Comparison of ENCODE assay signal across 32 cellular contexts in genomic region chr2:18286897-18287296, GRCh38.
"Had no signal": no experiment of that assay in that cellular context is flagged by ENCODE, and none has a peak within 500 bp of the region (broad histone marks: within the 10 kb centered on the region; RNA-seq: fewer than 3 reads in every experiment).

No MANE protein-coding gene starts in this region.

- ATAC-seq: activated CD8-positive, alpha-beta T cell treated with anti-CD3 and anti-CD28 coated beads for 36 hours; activated naive CD4-positive, alpha-beta T cell treated with anti-CD3 and anti-CD28 coated beads, Interleukin-2, amount 50 U/mL, for 72 hours; activated T-cell treated with anti-CD3 and anti-CD28 coated beads, Interleukin-2, amount 50 U/mL, for 4 hours; activated T-cell treated with anti-CD3 and anti-CD28 coated beads, Interleukin-2, amount 50 U/mL, for 72 hours; activated T-helper 17 cell treated with anti-CD3 and anti-CD28 coated beads, Interleukin-2, amount 50 U/mL, for 72 hours; body of pancreas had no signal

- H3K36me3 ChIP-seq: adrenal gland, brain microvascular endothelial cell, breast epithelium had no signal

- H3K27ac ChIP-seq: adrenal gland, body of pancreas, brain microvascular endothelial cell, breast epithelium, VCaP had no signal

- H3K4me1 ChIP-seq: adrenal gland, body of pancreas, breast epithelium had no signal

- DNase-seq: activated B cell treated with CpG ODN at 0.5 μM for 24 hours; activated CD4-positive, alpha-beta memory T cell treated with anti-CD3 and anti-CD28 coated beads for 36 hours; activated CD4-positive, alpha-beta T cell treated with anti-CD3 and anti-CD28 coated beads for 4 hours; activated CD4-positive, alpha-beta T cell treated with anti-CD3 and anti-CD28 coated beads, Interleukin-2, amount 10 ng/mL, durations not matched to agents 24 days and 14 days; activated CD4-positive, alpha-beta T cell treated with anti-CD3 and anti-CD28 coated beads, Interleukin-2, amount 50 U/mL, for 1 hour; activated CD4-positive, alpha-beta T cell treated with anti-CD3 and anti-CD28 coated beads, Interleukin-2, amount 50 U/mL, for 4 hours; activated CD4-positive, CD25-positive, alpha-beta regulatory T cell treated with anti-CD3 and anti-CD28 coated beads, Interleukin-2, amount 50 U/mL, for 72 hours; activated CD8-positive, alpha-beta memory T cell treated with anti-CD3 and anti-CD28 coated beads, Interleukin-2, amount 50 U/mL, for 4 hours; activated CD8-positive, alpha-beta T cell treated with anti-CD3 and anti-CD28 coated beads for 36 hours; activated effector memory CD4-positive, alpha-beta T cell treated with anti-CD3 and anti-CD28 coated beads, Interleukin-2, amount 50 U/mL, for 16 hours; activated gamma-delta T cell treated with Interleukin-2 at 50 U/mL for 16 hours; activated naive CD4-positive, alpha-beta T cell; activated naive CD4-positive, alpha-beta T cell treated with anti-CD3 and anti-CD28 coated beads for 36 hours; activated naive CD4-positive, alpha-beta T cell treated with anti-CD3 and anti-CD28 coated beads, Interleukin-2, amount 50 U/mL, for 16 hours; activated naive CD8-positive, alpha-beta T cell treated with anti-CD3 and anti-CD28 coated beads for 36 hours; activated T-cell treated with anti-CD3 and anti-CD28 coated beads for 4 hours; activated T-cell treated with anti-CD3 and anti-CD28 coated beads, Interleukin-2, amount 50 U/mL, for 1 hour; activated T-cell treated with anti-CD3 and anti-CD28 coated beads, Interleukin-2, amount 50 U/mL, for 4 hours; activated T-cell treated with anti-CD3 and anti-CD28 coated beads, Interleukin-2, amount 50 U/mL, for 72 hours; adrenal gland; amniotic stem cell; aorta; body of pancreas; brain microvascular endothelial cell; central memory CD4-positive, alpha-beta T cell; T-helper 1 cell; T-helper 2 cell; T-helper 9 cell had no signal

- H3K9me3 ChIP-seq: adrenal gland, body of pancreas, breast epithelium had no signal

- H3K4me3 ChIP-seq: adrenal gland, body of pancreas, breast epithelium had no signal

- H3K27me3 ChIP-seq: adrenal gland, body of pancreas, brain microvascular endothelial cell, breast epithelium had no signal
